19 cellular contexts compared by ENCODE assay signal in the genomic region with DNA sequence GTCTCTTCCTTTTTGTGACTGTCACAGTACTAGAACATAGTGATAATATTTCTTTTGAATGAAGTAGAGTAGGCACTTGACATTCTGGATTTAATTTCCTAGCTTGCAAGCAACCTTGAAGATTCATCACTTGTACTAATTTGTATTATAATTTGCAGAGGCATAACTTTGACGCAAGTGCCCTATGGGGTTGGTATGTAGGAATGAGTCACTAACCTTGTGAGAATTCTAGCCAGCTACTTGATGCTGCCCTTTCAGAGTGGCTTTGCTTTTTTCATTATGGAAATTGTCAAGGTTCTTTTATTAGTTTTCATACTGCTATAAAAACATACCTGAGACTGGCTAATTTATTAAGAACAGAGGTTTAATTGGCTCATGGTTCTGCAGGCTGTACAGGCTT.
"Had no signal": no experiment of that assay in that cellular context is flagged by ENCODE, and none has a peak within 500 bp of the region (broad histone marks: within the 10 kb centered on the region; RNA-seq: fewer than 3 reads in every experiment).

No MANE protein-coding gene starts in this region.

- ATAC-seq: activated CD8-positive, alpha-beta memory T cell treated with anti-CD3 and anti-CD28 coated beads, Interleukin-2, amount 10 ng/mL, durations not matched to agents 7 days and 5 days; activated T-cell treated with anti-CD3 and anti-CD28 coated beads, Interleukin-2, amount 50 U/mL, for 4 hours; foreskin keratinocyte; left colon; right lobe of liver; stimulated activated naive CD8-positive, alpha-beta T cell treated with anti-CD3 and anti-CD28 coated beads, Interleukin-15, Interleukin-2, amounts not matched to agents 100 U/mL and 50 U/mL, for 24 hours had no signal

- H3K4me1 Mint-ChIP-seq: activated CD8-positive, alpha-beta memory T cell treated with anti-CD3 and anti-CD28 coated beads, Interleukin-2, amount 10 ng/mL, durations not matched to agents 7 days and 5 days had no signal

- H3K36me3 ChIP-seq: right lobe of liver had no signal

- H3K4me3 ChIP-seq: lung, right lobe of liver, spleen, upper lobe of left lung had no signal

- H3K4me1 ChIP-seq: right lobe of liver, upper lobe of left lung had no signal

- H3K27me3 Mint-ChIP-seq: activated CD8-positive, alpha-beta memory T cell treated with anti-CD3 and anti-CD28 coated beads, Interleukin-2, amount 10 ng/mL, durations not matched to agents 7 days and 5 days; central memory CD8-positive, alpha-beta T cell; naive B cell; progenitor cell of endocrine pancreas had no signal

- H3K9me3 ChIP-seq: right lobe of liver had no signal

- DNase-seq: activated CD4-positive, alpha-beta T cell treated with anti-CD3 and anti-CD28 coated beads, Interleukin-2, amount 50 U/mL, for 48 hours; activated CD4-positive, CD25-positive, alpha-beta regulatory T cell treated with anti-CD3 and anti-CD28 coated beads, Interleukin-2, amount 50 U/mL, for 72 hours; activated CD8-positive, alpha-beta memory T cell treated with anti-CD3 and anti-CD28 coated beads, Interleukin-2, amount 10 ng/mL, durations not matched to agents 7 days and 5 days; activated gamma-delta T cell; activated T-cell treated with anti-CD3 and anti-CD28 coated beads, Interleukin-2, amount 50 U/mL, for 4 hours; effector memory CD4-positive, alpha-beta T cell; immature natural killer cell; left colon; naive B cell; right lobe of liver; spleen; stimulated activated CD4-positive, alpha-beta T cell treated with anti-CD3 and anti-CD28 coated beads, Interleukin-2, amount 100 ng/mL, for 24 hours; stimulated activated naive CD8-positive, alpha-beta T cell treated with anti-CD3 and anti-CD28 coated beads, Interleukin-15, Interleukin-2, amounts not matched to agents 100 U/mL and 50 U/mL, for 24 hours; upper lobe of left lung had no signal

- H3K27ac ChIP-seq: foreskin keratinocyte, right lobe of liver, spleen, upper lobe of left lung had no signal

- H3K27ac Mint-ChIP-seq: activated CD8-positive, alpha-beta memory T cell treated with anti-CD3 and anti-CD28 coated beads, Interleukin-2, amount 10 ng/mL, durations not matched to agents 7 days and 5 days; immature natural killer cell; progenitor cell of endocrine pancreas; T-helper 2 cell treated with Interferon-gamma antibody and Interleukin-4, amounts not matched to agents 5 μg/mL and 100 μg/mL, for 36 hours had no signal

- H3K27me3 ChIP-seq: foreskin keratinocyte, right lobe of liver, spleen, upper lobe of left lung had no signal

- H3K4me3 Mint-ChIP-seq: activated CD8-positive, alpha-beta memory T cell treated with anti-CD3 and anti-CD28 coated beads, Interleukin-2, amount 10 ng/mL, durations not matched to agents 7 days and 5 days; activated T-cell treated with anti-CD3 and anti-CD28 coated beads, Interleukin-2, amount 50 U/mL, for 4 hours; central memory CD8-positive, alpha-beta T cell; immature natural killer cell; T-helper 2 cell treated with Interferon-gamma antibody and Interleukin-4, amounts not matched to agents 5 μg/mL and 100 μg/mL, for 36 hours had no signal
